ENCODE assay signal across 29 cellular contexts in the genomic region with DNA sequence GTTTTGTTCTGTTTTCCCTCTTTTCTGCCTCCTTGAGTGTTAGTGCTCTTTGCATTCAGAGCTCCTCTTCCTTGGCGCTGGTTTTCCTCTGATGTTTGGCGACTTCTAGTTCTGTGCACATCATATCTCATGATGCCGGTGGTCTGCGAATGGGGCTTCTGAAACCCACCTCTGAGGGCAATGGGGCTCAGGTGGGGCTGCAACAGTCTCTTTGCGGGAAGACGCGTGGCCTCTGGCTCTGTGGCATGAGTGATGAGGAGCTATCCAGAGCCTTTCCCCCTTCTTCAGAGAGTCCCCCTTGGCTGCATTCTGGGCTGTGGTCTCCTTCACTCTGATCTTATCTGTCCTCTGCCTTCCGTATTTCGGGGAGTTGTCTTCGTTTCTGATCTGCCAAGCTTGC. TPM values are rescaled to one million over a fixed set of nuclear protein-coding genes. Genes with fewer than 3 reads are reported as not detected.
"Had no signal": no experiment of that assay in that cellular context is flagged by ENCODE, and none has a peak within 500 bp of the region (broad histone marks: within the 10 kb centered on the region; RNA-seq: fewer than 3 reads in every experiment).

No MANE protein-coding gene starts in this region.

- H3K27ac Mint-ChIP-seq: dendritic cell treated with granulocyte-macrophage colony-stimulating factor and Interleukin-4, amounts not matched to agents 40 ng/mL and 50 ng/mL, for 4 days; stimulated activated naive B cell treated with anti-CD40 and anti-IgM and Interleukin-4, amounts not matched to agents 10 μg/mL and 1 μg/mL and 100 μg/mL, for 72 hours; stimulated activated naive CD8-positive, alpha-beta T cell treated with anti-CD3 and anti-CD28 coated beads, Interleukin-15, Interleukin-2, amounts not matched to agents 100 ng/mL and 50 ng/mL, for 24 hours had no signal

- ATAC-seq: heart right ventricle; left colon; lower lobe of right lung; naive thymus-derived CD8-positive, alpha-beta T cell; psoas muscle; right cardiac atrium; stimulated activated naive B cell treated with anti-CD40 and anti-IgM and Interleukin-4, amounts not matched to agents 10 μg/mL and 1 μg/mL and 100 μg/mL, for 72 hours had no signal

- DNase-seq: colonic mucosa; effector memory CD4-positive, alpha-beta T cell; erythroblast; esophagus squamous epithelium; foreskin melanocyte; glutamatergic neuron; heart right ventricle; hippocampal formation; islet precursor cell; kidney glomerular epithelial cell; left colon; left ventricle myocardium inferior; lower lobe of right lung; naive thymus-derived CD8-positive, alpha-beta T cell; nucleus accumbens; psoas muscle; right cardiac atrium; sigmoid colon; stimulated activated CD4-positive, alpha-beta T cell treated with anti-CD3 and anti-CD28 coated beads, Interleukin-4, amount 100 ng/mL, for 4 hours; stimulated activated naive B cell treated with anti-CD40 and anti-IgM and Interleukin-4, amounts not matched to agents 10 μg/mL and 1 μg/mL and 100 μg/mL, for 72 hours; upper lobe of left lung; uterus had no signal

- H3K27ac ChIP-seq: colonic mucosa, esophagus squamous epithelium, heart right ventricle, left ventricle myocardium inferior, lower lobe of right lung, psoas muscle, sigmoid colon, thoracic aorta, tibial nerve, upper lobe of left lung, uterus had no signal

- H3K4me1 Mint-ChIP-seq: neural crest cell had no signal

- H3K27me3 ChIP-seq: colonic mucosa, tibial nerve, upper lobe of left lung, uterus had no signal

- H3K36me3 ChIP-seq: colonic mucosa, esophagus squamous epithelium, heart right ventricle, left ventricle myocardium inferior, lower lobe of right lung, sigmoid colon, thoracic aorta, tibial nerve, upper lobe of left lung, uterus had no signal

- H3K4me3 Mint-ChIP-seq: dendritic cell treated with granulocyte-macrophage colony-stimulating factor and Interleukin-4, amounts not matched to agents 40 ng/mL and 50 ng/mL, for 4 days; neural crest cell; stimulated activated naive B cell treated with anti-CD40 and anti-IgM and Interleukin-4, amounts not matched to agents 10 μg/mL and 1 μg/mL and 100 μg/mL, for 72 hours; stimulated activated naive CD8-positive, alpha-beta T cell treated with anti-CD3 and anti-CD28 coated beads, Interleukin-15, Interleukin-2, amounts not matched to agents 100 ng/mL and 50 ng/mL, for 24 hours had no signal

- H3K27me3 Mint-ChIP-seq: stimulated activated naive CD8-positive, alpha-beta T cell treated with anti-CD3 and anti-CD28 coated beads, Interleukin-15, Interleukin-2, amounts not matched to agents 100 ng/mL and 50 ng/mL, for 24 hours had no signal

- H3K9me3 ChIP-seq: colonic mucosa, esophagus squamous epithelium, lower lobe of right lung, sigmoid colon, upper lobe of left lung, uterus had no signal

- H3K4me1 ChIP-seq: colonic mucosa, esophagus squamous epithelium, heart right ventricle, left ventricle myocardium inferior, lower lobe of right lung, psoas muscle, sigmoid colon, tibial nerve, upper lobe of left lung, uterus had no signal

- H3K9me3 Mint-ChIP-seq: dendritic cell treated with granulocyte-macrophage colony-stimulating factor and Interleukin-4, amounts not matched to agents 40 ng/mL and 50 ng/mL, for 4 days; neural crest cell; stimulated activated naive CD8-positive, alpha-beta T cell treated with anti-CD3 and anti-CD28 coated beads, Interleukin-15, Interleukin-2, amounts not matched to agents 100 ng/mL and 50 ng/mL, for 24 hours had no signal

- H3K4me3 ChIP-seq: colonic mucosa, esophagus squamous epithelium, heart right ventricle, left ventricle myocardium inferior, lower lobe of right lung, psoas muscle, sigmoid colon, thoracic aorta, tibial nerve, upper lobe of left lung, uterus had no signal

RNA-seq across cellular contexts. Expression of a gene that starts 39.0 kb away (rescaled TPM):
- total RNA-seq: naive thymus-derived CD8-positive, alpha-beta T cell; neural crest cell; osteocyte; renal cortical epithelial cell had no signal
- polyA plus RNA-seq: naive thymus-derived CD8-positive, alpha-beta T cell had no signal
